Comparison of ENCODE assay signal across 6 cellular contexts in the genomic region with DNA sequence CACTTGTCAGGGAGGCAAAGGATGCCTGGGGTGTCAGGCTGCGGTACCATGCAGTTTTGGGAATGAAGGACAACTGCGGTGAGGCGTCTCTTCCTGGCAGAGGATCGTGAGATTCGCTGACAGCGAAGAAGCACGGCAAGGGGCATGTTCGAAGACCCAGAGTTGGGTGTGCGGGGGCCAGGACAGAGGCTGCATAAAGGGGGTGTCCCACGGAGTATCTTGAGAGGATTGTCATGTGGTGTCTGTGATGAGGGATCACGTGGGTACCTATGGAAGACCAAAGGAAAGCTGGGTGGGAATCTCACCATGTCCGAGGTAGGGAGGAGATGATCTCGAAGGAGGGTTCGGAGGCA. TPM values are rescaled to one million over a fixed set of nuclear protein-coding genes. Genes with fewer than 3 reads are reported as not detected.
DNase-seq lines count a peak whose midpoint lies in the region; ATAC-seq and TF ChIP-seq lines count a peak whose summit lies in the region.

No MANE protein-coding gene starts in this region.

- intact Hi-C loops in activated T-helper 1 cell treated with anti-CD3 and anti-CD28 coated beads, Interleukin-12 subunit alpha, Interleukin-12 subunit beta, Interleukin-2, Interleukin-4 antibody, amounts not matched to agents 30 ng/mL and 10 ng/mL and 1 ng/mL, durations not matched to agents 14 hours and 24 hours and 36 hours (cut with micrococcal nuclease): loop anchor here (1.0 to 10.0 kb wide), 4 partner anchors 19 to 551 kb away; a partner anchor contains a TSS

- H3K27ac Mint-ChIP-seq in activated T-helper 1 cell treated with anti-CD3 and anti-CD28 coated beads, Interleukin-12 subunit alpha, Interleukin-12 subunit beta, Interleukin-2, Interleukin-4 antibody, amounts not matched to agents 30 ng/mL and 10 ng/mL and 1 ng/mL, durations not matched to agents 14 hours and 24 hours and 36 hours: peak overlapping the region; percentile 87

- ATAC-seq in HG03457 (IDR thresholded peaks at IDR 0.05; ENCODE audit: unreplicated experiment): no peak

- H3K9me3 Mint-ChIP-seq in activated T-helper 1 cell treated with anti-CD3 and anti-CD28 coated beads, Interleukin-12 subunit alpha, Interleukin-12 subunit beta, Interleukin-2, Interleukin-4 antibody, amounts not matched to agents 30 ng/mL and 10 ng/mL and 1 ng/mL, durations not matched to agents 14 hours and 24 hours and 36 hours: peaks cover 2% of the 10 kb centered on the region

- TF ChIP-seq CTCF in HFF-Myc (IDR thresholded peaks at IDR 0.05; ENCODE audit: low read depth, low read length, missing control alignments): no peak

- H3K4me3 ChIP-seq in HFF-Myc (replicated peaks; ENCODE audit: low read depth, low read length): peak overlapping the region; percentile 100

- H3K27me3 Mint-ChIP-seq in activated T-helper 1 cell treated with anti-CD3 and anti-CD28 coated beads, Interleukin-12 subunit alpha, Interleukin-12 subunit beta, Interleukin-2, Interleukin-4 antibody, amounts not matched to agents 30 ng/mL and 10 ng/mL and 1 ng/mL, durations not matched to agents 14 hours and 24 hours and 36 hours (ENCODE audit: insufficient read depth): no peaks in the 10 kb centered on the region

- peaks cover 36% of the 10 kb centered on the region for H3K36me3 Mint-ChIP-seq in activated T-helper 1 cell treated with anti-CD3 and anti-CD28 coated beads, Interleukin-12 subunit alpha, Interleukin-12 subunit beta, Interleukin-2, Interleukin-4 antibody, amounts not matched to agents 30 ng/mL and 10 ng/mL and 1 ng/mL, durations not matched to agents 14 hours and 24 hours and 36 hours (ENCODE audit: low read depth)

- H3K4me3 Mint-ChIP-seq in activated T-helper 1 cell treated with anti-CD3 and anti-CD28 coated beads, Interleukin-12 subunit alpha, Interleukin-12 subunit beta, Interleukin-2, Interleukin-4 antibody, amounts not matched to agents 30 ng/mL and 10 ng/mL and 1 ng/mL, durations not matched to agents 14 hours and 24 hours and 36 hours: peak overlapping the region; percentile 94

- H3K4me1 Mint-ChIP-seq in activated T-helper 1 cell treated with anti-CD3 and anti-CD28 coated beads, Interleukin-12 subunit alpha, Interleukin-12 subunit beta, Interleukin-2, Interleukin-4 antibody, amounts not matched to agents 30 ng/mL and 10 ng/mL and 1 ng/mL, durations not matched to agents 14 hours and 24 hours and 36 hours (ENCODE audit: low read depth): peaks cover 60% of the 10 kb centered on the region

- no peak for DNase-seq in HFF-Myc (ENCODE audit: extremely low read depth, low read depth)
- DNase-seq in activated T-helper 1 cell treated with anti-CD3 and anti-CD28 coated beads, Interleukin-12 subunit alpha, Interleukin-12 subunit beta, Interleukin-2, Interleukin-4 antibody, amounts not matched to agents 30 ng/mL and 10 ng/mL and 1 ng/mL, durations not matched to agents 14 hours and 24 hours and 36 hours (ENCODE audit: low spot score): no peak
- DNase-seq in lung microvascular endothelial cell (ENCODE audit: low read depth in 2 of 2): peak; percentile 10 to 42
- DNase-seq in COLO668 (lab: John Stamatoyannopoulos, UW; ENCODE audit: unreplicated experiment): no peak
- no peak for DNase-seq in activated CD4-positive, alpha-beta T cell treated with anti-CD3 and anti-CD28 coated beads, Interleukin-2, amount 50 U/mL, for 1 hour

RNA-seq across cellular contexts. Expression of a gene that starts 0.4 kb away (rescaled TPM):
- 67.6 and 79.3 TPM in 2 replicates for total RNA-seq in activated T-helper 1 cell treated with anti-CD3 and anti-CD28 coated beads, Interleukin-12 subunit alpha, Interleukin-12 subunit beta, Interleukin-2, Interleukin-4 antibody, amounts not matched to agents 30 ng/mL and 10 ng/mL and 1 ng/mL, durations not matched to agents 14 hours and 24 hours and 36 hours
- 7.0 and 9.3 TPM in 2 replicates for total RNA-seq in lung microvascular endothelial cell

RNA-seq across cellular contexts. Expression of a gene that starts 18.5 kb away (rescaled TPM):
- total RNA-seq in activated T-helper 1 cell treated with anti-CD3 and anti-CD28 coated beads, Interleukin-12 subunit alpha, Interleukin-12 subunit beta, Interleukin-2, Interleukin-4 antibody, amounts not matched to agents 30 ng/mL and 10 ng/mL and 1 ng/mL, durations not matched to agents 14 hours and 24 hours and 36 hours: 105 and 111 TPM in 2 replicates
- 39.9 and 45.8 TPM in 2 replicates for total RNA-seq in lung microvascular endothelial cell

RNA-seq across cellular contexts. Expression of a gene that starts 40.9 kb away (rescaled TPM):
- total RNA-seq in activated T-helper 1 cell treated with anti-CD3 and anti-CD28 coated beads, Interleukin-12 subunit alpha, Interleukin-12 subunit beta, Interleukin-2, Interleukin-4 antibody, amounts not matched to agents 30 ng/mL and 10 ng/mL and 1 ng/mL, durations not matched to agents 14 hours and 24 hours and 36 hours: 8.8 and 9.0 TPM in 2 replicates
- total RNA-seq in lung microvascular endothelial cell: 0.20 and 0.44 TPM in 2 replicates

RNA-seq across cellular contexts. Expression of a gene that starts 47.7 kb away (rescaled TPM):
- total RNA-seq in activated T-helper 1 cell treated with anti-CD3 and anti-CD28 coated beads, Interleukin-12 subunit alpha, Interleukin-12 subunit beta, Interleukin-2, Interleukin-4 antibody, amounts not matched to agents 30 ng/mL and 10 ng/mL and 1 ng/mL, durations not matched to agents 14 hours and 24 hours and 36 hours: 1.8 and 2.5 TPM in 2 replicates
- under 0.01 and 0.20 TPM in 2 replicates for total RNA-seq in lung microvascular endothelial cell

RNA-seq across cellular contexts. Expression of a gene that starts 53.6 kb away (rescaled TPM):
- 5.0 and 5.2 TPM in 2 replicates for total RNA-seq in activated T-helper 1 cell treated with anti-CD3 and anti-CD28 coated beads, Interleukin-12 subunit alpha, Interleukin-12 subunit beta, Interleukin-2, Interleukin-4 antibody, amounts not matched to agents 30 ng/mL and 10 ng/mL and 1 ng/mL, durations not matched to agents 14 hours and 24 hours and 36 hours
- 0.22 and 0.60 TPM in 2 replicates for total RNA-seq in lung microvascular endothelial cell

Comparison
In these comparisons a context has a peak if more than half of its experiments do, and no peak if none do; other contexts are left out.
1. DNase-seq: peak in lung microvascular endothelial cell (2 of 2); none in HFF-Myc (single experiment), activated T-helper 1 cell treated with anti-CD3 and anti-CD28 coated beads, Interleukin-12 subunit alpha, Interleukin-12 subunit beta, Interleukin-2, Interleukin-4 antibody, amounts not matched to agents 30 ng/mL and 10 ng/mL and 1 ng/mL, durations not matched to agents 14 hours and 24 hours and 36 hours (single experiment), COLO668 (single experiment) and activated CD4-positive, alpha-beta T cell treated with anti-CD3 and anti-CD28 coated beads, Interleukin-2, amount 50 U/mL, for 1 hour (single experiment).